In genomic region chr15:59353994-59354951, GRCh38 we compare ENCODE assay signal across 14 cellular contexts. TPM values are rescaled to one million over a fixed set of nuclear protein-coding genes. Genes with fewer than 3 reads are reported as not detected.
DNase-seq lines count a peak whose midpoint lies in the region; ATAC-seq and TF ChIP-seq lines count a peak whose summit lies in the region.
"Had no signal": no experiment of that assay in that cellular context is flagged by ENCODE, and none has a peak within 500 bp of the region (broad histone marks: within the 10 kb centered on the region; RNA-seq: fewer than 3 reads in every experiment).

No MANE protein-coding gene starts in this region.

- no peaks in the 10 kb centered on the region for H3K27me3 ChIP-seq in BLaER1
- no peaks in the 10 kb centered on the region for H3K27me3 ChIP-seq in H7 (ENCODE audit: control insufficient read depth, insufficient read depth, low read length)
- H3K27me3 ChIP-seq in RWPE2 (ENCODE audit: insufficient read depth, poor library complexity, severe bottlenecking): no peaks in the 10 kb centered on the region
- no peaks in the 10 kb centered on the region for H3K27me3 ChIP-seq in iPS-15b (ENCODE audit: control insufficient read depth, insufficient read depth, low read length)
- H3K27me3 ChIP-seq in Karpas-422 (ENCODE audit: low read length): no peaks in the 10 kb centered on the region
- H3K27me3 ChIP-seq: stomach had no signal

- TF ChIP-seq CTCF in RWPE2 (IDR thresholded peaks at IDR 0.05; ENCODE audit: poor library complexity, severe bottlenecking): no peak

- H3K27ac ChIP-seq in BLaER1 (no peak overlapping the region), RWPE2 (ENCODE audit: poor library complexity, severe bottlenecking) (peak overlapping the region; percentile 91), Karpas-422 (ENCODE audit: low read length) (no peak overlapping the region)
- H3K27ac ChIP-seq: stomach had no signal

- H3K4me2 ChIP-seq in BLaER1: peak overlapping the region; percentile 51
- no peak overlapping the region for H3K4me2 ChIP-seq in Karpas-422 (ENCODE audit: low read depth, low read length, poor library complexity, severe bottlenecking)

- H3K79me2 ChIP-seq in Karpas-422 (ENCODE audit: low read length): no peaks in the 10 kb centered on the region

- no peak overlapping the region for H3K4me3 ChIP-seq in BLaER1
- H3K4me3 ChIP-seq in H7 (ENCODE audit: insufficient read depth, low read depth, low read length): peak overlapping the region; percentile 12; the same call in 1 of the 2 replicates
- H3K4me3 ChIP-seq in RWPE2 (ENCODE audit: severe bottlenecking): no peak overlapping the region
- peak overlapping the region; percentile 38 for H3K4me3 ChIP-seq in iPS-15b (ENCODE audit: low read depth, low read length)
- H3K4me3 ChIP-seq in Karpas-422 (ENCODE audit: low read length): no peak overlapping the region
- H3K4me3 ChIP-seq: K562, stomach had no signal

- H3K9me2 ChIP-seq in Karpas-422 (replicated peaks; ENCODE audit: insufficient read depth, low read length): no peaks in the 10 kb centered on the region

- peak; percentile 68 for DNase-seq in H7
- DNase-seq in RWPE2 (ENCODE audit: low spot score): no peak
- no peak for DNase-seq in DMS114 treated with DMSO at 0.1 percent for 48 hours (lab: John Stamatoyannopoulos, UW; ENCODE audit: unreplicated experiment)
- DNase-seq in activated T-cell treated with anti-CD3 and anti-CD28 coated beads, Interleukin-2, amount 50 U/mL, for 48 hours: no peak
- DNase-seq in inferior parietal cortex (ENCODE audit: extremely low spot score): no peak
- no peak for DNase-seq in Karpas-422
- DNase-seq: NCI-H2081; PC-3; retina; stimulated activated CD4-positive, alpha-beta T cell treated with anti-CD3 and anti-CD28 coated beads, Interleukin-4, amount 100 ng/mL, for 1 hour; stomach had no signal

- H3K9ac ChIP-seq in BLaER1 (no peak overlapping the region), iPS-15b (ENCODE audit: low read depth, low read length) (peak overlapping the region; percentile 73), Karpas-422 (ENCODE audit: low read length) (no peak overlapping the region)

- H2AFZ ChIP-seq in Karpas-422 (ENCODE audit: low read length): no peak overlapping the region

- H3K4me1 ChIP-seq in BLaER1 (peaks cover 12% of the 10 kb centered on the region), RWPE2 (ENCODE audit: insufficient read depth, poor library complexity, severe bottlenecking) (peaks cover 28% of the 10 kb centered on the region), iPS-15b (ENCODE audit: control insufficient read depth, insufficient read depth, low read length) (peaks cover 47% of the 10 kb centered on the region), Karpas-422 (ENCODE audit: low read length) (peaks cover 11% of the 10 kb centered on the region)

- H4K20me1 ChIP-seq in BLaER1: no peaks in the 10 kb centered on the region
- no peaks in the 10 kb centered on the region for H4K20me1 ChIP-seq in Karpas-422 (ENCODE audit: insufficient read depth, low read depth, low read length)

- ATAC-seq in RWPE2 (ENCODE audit: low read depth): no peak
- ATAC-seq: K562, PC-3 had no signal

- H3K9me3 ChIP-seq in BLaER1 (no peaks in the 10 kb centered on the region), RWPE2 (ENCODE audit: severe bottlenecking) (no peaks in the 10 kb centered on the region), iPS-15b (ENCODE audit: control insufficient read depth, insufficient read depth, low read length) (no peaks in the 10 kb centered on the region), Karpas-422 (ENCODE audit: low read length) (no peaks in the 10 kb centered on the region)
- H3K9me3 ChIP-seq: stomach had no signal

- H3K36me3 ChIP-seq in BLaER1 (no peaks in the 10 kb centered on the region), H7 (replicated peaks; ENCODE audit: control insufficient read depth, insufficient read depth, low read length) (no peaks in the 10 kb centered on the region), RWPE2 (ENCODE audit: low read depth) (peaks cover 29% of the 10 kb centered on the region), iPS-15b (ENCODE audit: control insufficient read depth, insufficient read depth, low read length) (no peaks in the 10 kb centered on the region), Karpas-422 (ENCODE audit: insufficient read depth, low read length) (no peaks in the 10 kb centered on the region)
- H3K36me3 ChIP-seq: stomach had no signal

RNA-seq across cellular contexts. Expression of gene MYO1E, which starts 18.4 kb away (rescaled TPM):
- total RNA-seq in H7 (2014; rRNA removed; shearing (Covaris generic)): 34.0 and 46.4 TPM in 2 replicates
- 0.25 and 1.5 TPM in 2 replicates for total RNA-seq in Karpas-422 (2014; rRNA removed; shearing (Covaris generic); ENCODE audit: low replicate concordance)

Comparison
In these comparisons a context has a peak if more than half of its experiments do, and no peak if none do; other contexts are left out.
1. H3K4me3 ChIP-seq: peak in H7 (single experiment) and iPS-15b (single experiment); none in BLaER1 (single experiment), RWPE2 (single experiment) and Karpas-422 (single experiment).
2. RNA of gene MYO1E, which starts 18.4 kb away (total RNA-seq): 34.0 to 46.4 TPM in H7; 0.25 to 1.5 TPM in Karpas-422; every median in the first group is over 10 times any median in the second.